Comparison of ENCODE assay signal across 15 cellular contexts in genomic region chr17:77521076-77521475, GRCh38.
"Had no signal": no experiment of that assay in that cellular context is flagged by ENCODE, and none has a peak within 500 bp of the region (broad histone marks: within the 10 kb centered on the region; RNA-seq: fewer than 3 reads in every experiment).

No MANE protein-coding gene starts in this region.

- H3K4me3 ChIP-seq: esophagus squamous epithelium, hepatocyte, psoas muscle had no signal

- H3K27me3 ChIP-seq: foreskin keratinocyte, hepatocyte had no signal

- H3K27ac ChIP-seq: esophagus squamous epithelium, foreskin keratinocyte, hepatocyte, parathyroid adenoma, psoas muscle had no signal

- H3K36me3 ChIP-seq: esophagus squamous epithelium had no signal

- ATAC-seq: foreskin keratinocyte; left colon; naive thymus-derived CD4-positive, alpha-beta T cell; psoas muscle had no signal

- H3K4me1 ChIP-seq: esophagus squamous epithelium, foreskin keratinocyte, parathyroid adenoma, psoas muscle had no signal

- DNase-seq: dermis blood vessel endothelial cell; esophagus squamous epithelium; foreskin keratinocyte; left colon; mesendoderm; naive thymus-derived CD4-positive, alpha-beta T cell; nephron progenitor cell; retina; small intestine; stimulated activated CD4-positive, alpha-beta T cell treated with anti-CD3 and anti-CD28 coated beads, Interleukin-2, amount 100 ng/mL, for 48 hours; stimulated activated naive CD4-positive, alpha-beta T cell treated with Interleukin-2 at 50 U/mL for 16 hours; trophoblast cell had no signal

- H3K9me3 ChIP-seq: esophagus squamous epithelium, psoas muscle had no signal
